Comparison of ENCODE assay signal across 19 cellular contexts in the genomic region with DNA sequence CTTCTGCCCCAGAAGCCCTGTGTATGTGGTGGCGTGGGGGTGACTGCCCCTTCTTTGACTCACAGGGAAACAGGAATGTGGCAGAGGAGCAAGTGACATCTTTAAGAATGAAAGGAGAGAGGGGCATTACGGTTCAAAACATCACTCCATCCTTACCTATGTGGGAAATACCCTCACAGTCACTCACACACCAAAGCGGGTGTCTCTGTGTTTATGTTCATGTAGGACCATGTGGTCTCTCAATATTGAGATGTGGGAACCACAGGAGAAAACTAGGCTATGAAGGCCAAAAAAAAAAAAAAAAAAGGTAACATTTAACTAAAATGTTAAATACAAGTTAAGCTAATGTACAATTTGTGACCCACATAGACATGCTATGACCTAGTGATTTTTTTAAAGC.
DNase-seq lines count a peak whose midpoint lies in the region; ATAC-seq and TF ChIP-seq lines count a peak whose summit lies in the region.
"Had no signal": no experiment of that assay in that cellular context is flagged by ENCODE, and none has a peak within 500 bp of the region (broad histone marks: within the 10 kb centered on the region; RNA-seq: fewer than 3 reads in every experiment).

No MANE protein-coding gene starts in this region.

- ATAC-seq in effector memory CD8-positive, alpha-beta T cell (replicated peaks) = peak; percentile 59
- no peak for ATAC-seq in GM18511 (IDR thresholded peaks at IDR 0.05; ENCODE audit: unreplicated experiment)
- ATAC-seq: HepG2, PC-3, Right ventricle myocardium inferior, SK-N-SH treated with all-trans-retinoic acid at 6 μM for 48 hours had no signal

- H3K27ac ChIP-seq in breast epithelium = no peak overlapping the region
- peak overlapping the region; percentile 54 for H3K27ac ChIP-seq in KMS-11
- no peak overlapping the region for H3K27ac ChIP-seq in uterus
- H3K27ac ChIP-seq: 22Rv1, SJCRH30 had no signal

- H3K27me3 Mint-ChIP-seq in MCF 10A (ENCODE audit: insufficient read depth, unreplicated experiment) = peaks cover 23% of the 10 kb centered on the region
- peaks cover 6 to 29% of the 10 kb centered on the region in 2 donors for H3K27me3 Mint-ChIP-seq in effector memory CD8-positive, alpha-beta T cell

- H3K9me3 Mint-ChIP-seq in MCF 10A (ENCODE audit: unreplicated experiment) = no peaks in the 10 kb centered on the region
- H3K9me3 Mint-ChIP-seq in effector memory CD8-positive, alpha-beta T cell = no peaks in the 10 kb centered on the region

- H3K4me1 Mint-ChIP-seq in MCF 10A (ENCODE audit: insufficient read depth, unreplicated experiment) = peaks cover 10% of the 10 kb centered on the region
- peaks cover 0 to 7% of the 10 kb centered on the region in 2 donors for H3K4me1 Mint-ChIP-seq in effector memory CD8-positive, alpha-beta T cell (ENCODE audit: low read depth in 2 of 2)

- no peak for TF ChIP-seq CTCF in MCF 10A (IDR thresholded peaks at IDR 0.05; ENCODE audit: unreplicated experiment)
- no peak for TF ChIP-seq CTCF in breast epithelium (IDR thresholded peaks at IDR 0.05)
- TF ChIP-seq CTCF in KMS-11 (conservative IDR thresholded peaks at IDR 0.05; ENCODE audit: low read depth, low read length) = no peak
- TF ChIP-seq CTCF in uterus (IDR thresholded peaks at IDR 0.05) = no peak

- peak overlapping the region; percentile 44; the same call in 1 of the 2 replicates for H2AFZ ChIP-seq in KMS-11 (ENCODE audit: low read depth)

- POLR2A ChIA-PET in MCF 10A (lab: Yijun Ruan, JAX) = interaction anchor here (0.6 kb wide), 1 partner anchor 333 kb away, joined by 4 read pairs; no protein-coding TSS in a partner anchor

- H3K36me3 ChIP-seq in breast epithelium = no peaks in the 10 kb centered on the region
- no peaks in the 10 kb centered on the region for H3K36me3 ChIP-seq in KMS-11 (ENCODE audit: insufficient read depth)
- H3K36me3 ChIP-seq in uterus = no peaks in the 10 kb centered on the region
- H3K36me3 ChIP-seq: BE2C, SJCRH30 had no signal

- no peak for TF ChIP-seq POLR2A in breast epithelium (IDR thresholded peaks at IDR 0.05)
- no peak for TF ChIP-seq POLR2A in uterus (IDR thresholded peaks at IDR 0.05)

- DNase-seq in MCF 10A (ENCODE audit: unreplicated experiment) (no peak), breast epithelium (ENCODE audit: low spot score in 2 of 2) (no peak), uterus (no peak)
- DNase-seq in effector memory CD8-positive, alpha-beta T cell = no peak
- no peak for DNase-seq in activated CD4-positive, alpha-beta T cell treated with anti-CD3 and anti-CD28 coated beads, Interleukin-2, amount 50 U/mL, for 48 hours
- DNase-seq: BE2C, MM.1S, NCI-H2029, NCI-H446, NCI-H524 treated with DMSO at 0.1 percent for 48 hours, PC-3 had no signal

- no TSS peak for BruUV-seq in MCF 10A (replicated peaks; lab: Mats Ljungman, UMichigan)

- no peak overlapping the region for H3K9ac ChIP-seq in KMS-11

- H3K4me3 ChIP-seq in breast epithelium = no peak overlapping the region
- no peak overlapping the region for H3K4me3 ChIP-seq in KMS-11 (IDR thresholded peaks at IDR 0.05; ENCODE audit: insufficient read depth, low read depth, low read length)
- no peak overlapping the region for H3K4me3 ChIP-seq in uterus
- H3K4me3 ChIP-seq: SJCRH30 had no signal

- H3K4me2 ChIP-seq in KMS-11 = peak overlapping the region; percentile 54

- no peaks in the 10 kb centered on the region for H3K79me2 ChIP-seq in KMS-11 (ENCODE audit: insufficient read depth, low read depth)

- H3K27ac Mint-ChIP-seq in MCF 10A (ENCODE audit: low read depth, unreplicated experiment) = peak overlapping the region; percentile 49
- H3K27ac Mint-ChIP-seq in effector memory CD8-positive, alpha-beta T cell = no peak overlapping the region
- H3K27ac Mint-ChIP-seq: CD4-positive, CD25-positive, alpha-beta regulatory T cell had no signal

- H3K27me3 ChIP-seq in breast epithelium (no peaks in the 10 kb centered on the region), KMS-11 (ENCODE audit: insufficient read depth, low read depth) (no peaks in the 10 kb centered on the region), uterus (no peaks in the 10 kb centered on the region)

- no peaks in the 10 kb centered on the region for H4K20me1 ChIP-seq in KMS-11 (ENCODE audit: insufficient read depth)

- intact Hi-C loops in MCF 10A (cut with micrococcal nuclease) (no loop called here), breast epithelium (cut with DNase I; ENCODE audit: low total_unique reads) (no loop called here), uterus (cut with DNase I; ENCODE audit: low total_unique reads) (no loop called here)

- H3K36me3 Mint-ChIP-seq in MCF 10A (ENCODE audit: insufficient read depth, unreplicated experiment) = no peaks in the 10 kb centered on the region
- no peaks in the 10 kb centered on the region for H3K36me3 Mint-ChIP-seq in effector memory CD8-positive, alpha-beta T cell (ENCODE audit: insufficient read depth)
- H3K36me3 Mint-ChIP-seq: CD4-positive, CD25-positive, alpha-beta regulatory T cell had no signal

- no peak overlapping the region for H3K4me3 Mint-ChIP-seq in MCF 10A (ENCODE audit: unreplicated experiment)
- H3K4me3 Mint-ChIP-seq in effector memory CD8-positive, alpha-beta T cell = no peak overlapping the region
- H3K4me3 Mint-ChIP-seq: CD4-positive, CD25-positive, alpha-beta regulatory T cell had no signal

- H3K4me1 ChIP-seq in breast epithelium = no peaks in the 10 kb centered on the region
- peaks cover 24% of the 10 kb centered on the region for H3K4me1 ChIP-seq in KMS-11 (ENCODE audit: low read depth, poor library complexity, severe bottlenecking)
- H3K4me1 ChIP-seq in uterus = no peaks in the 10 kb centered on the region
- H3K4me1 ChIP-seq: BE2C had no signal

- H3K9me3 ChIP-seq in breast epithelium (no peaks in the 10 kb centered on the region), uterus (no peaks in the 10 kb centered on the region)
- H3K9me3 ChIP-seq: BE2C, SJCRH30 had no signal

- CTCF ChIA-PET in MCF 10A (lab: Yijun Ruan, JAX) = interaction anchor here (0.6 to 3.3 kb wide), 8 partner anchors 16 to 1199 kb away, joined by 3 to 30 read pairs (median 4); no protein-coding TSS in a partner anchor
